ENCODE assay signal across 1 cellular context in genomic region chr7:158328376-158329013, GRCh38.
TF ChIP-seq lines count a peak whose summit lies in the region.

No MANE protein-coding gene starts in this region.

TF ChIP-seq in H1, 55 proteins besides CTCF, POLR2A, EP300 and RAD21 (continued from another document):
- TF ChIP-seq FOSL1 (IDR thresholded peaks at IDR 0.05; ENCODE audit: insufficient read depth, low read depth, low read length), result no peak
- no peak for TF ChIP-seq NANOG (IDR thresholded peaks at IDR 0.05; ENCODE audit: insufficient read depth, low read depth, low read length, poor library complexity, severe bottlenecking)
- no peak for TF ChIP-seq RNF2 (IDR thresholded peaks at IDR 0.05; ENCODE audit: borderline replicate concordance, low read depth, low read length, missing control alignments, poor library complexity, severe bottlenecking)
- no peak for TF ChIP-seq CEBPB (IDR thresholded peaks at IDR 0.05; ENCODE audit: low read depth, low read length)
- no peak for TF ChIP-seq HDAC2 (IDR thresholded peaks at IDR 0.05; ENCODE audit: borderline replicate concordance in 1 of 2, low read depth in 2 of 2, low read length in 2 of 2)
- no peak for TF ChIP-seq NRF1 (IDR thresholded peaks at IDR 0.05; ENCODE audit: low read depth, low read length)
- TF ChIP-seq BACH1 (IDR thresholded peaks at IDR 0.05; ENCODE audit: low read length), result no peak
- TF ChIP-seq ATF3 (IDR thresholded peaks at IDR 0.05; ENCODE audit: insufficient read depth, low read depth, low read length), result no peak
